In genomic region chr2:64283641-64284371, GRCh38 we compare ENCODE assay signal across 8 cellular contexts.
A peak's percentile ranks its signal among the peaks of the same experiment; 100 is the strongest.
DNase-seq lines count a peak whose midpoint lies in the region; ATAC-seq lines count a peak whose summit lies in the region.

No MANE protein-coding gene starts in this region.

- ATAC-seq in GM18502 (IDR thresholded peaks at IDR 0.05; ENCODE audit: poor library complexity, unreplicated experiment) (peak; percentile 98), GM21576 (IDR thresholded peaks at IDR 0.05; ENCODE audit: unreplicated experiment) (peak; percentile 74), right cardiac atrium (peak; percentile 28 to 48)

- H3K4me3 ChIP-seq in right cardiac atrium (ENCODE audit: low read length), result no peak overlapping the region

- 48% methylated on average over 16 of the region's 16 CpGs for WGBS in right cardiac atrium

- no peaks in the 10 kb centered on the region for H3K9me3 ChIP-seq in right cardiac atrium (ENCODE audit: control insufficient read depth, low read length)

- H3K27me3 ChIP-seq in right cardiac atrium (ENCODE audit: control insufficient read depth, insufficient read depth), result no peaks in the 10 kb centered on the region

- DNase-seq in NAMALWA (ENCODE audit: low spot score) (peak; percentile 38), right cardiac atrium (no peak), RKO (ENCODE audit: low spot score) (no peak), NCI-H1105 (lab: John Stamatoyannopoulos, UW) (no peak), NCI-H748 (lab: John Stamatoyannopoulos, UW; ENCODE audit: unreplicated experiment) (no peak), mesenteric fat pad (ENCODE audit: low spot score) (no peak)

- intact Hi-C loops in right cardiac atrium (cut with DNase I), result no loop called here

- no peak overlapping the region for H3K27ac ChIP-seq in right cardiac atrium (ENCODE audit: low read length)

- no peaks in the 10 kb centered on the region for H3K4me1 ChIP-seq in right cardiac atrium (ENCODE audit: control insufficient read depth, insufficient read depth, low read length)

Comparison
In these comparisons a context has a peak if more than half of its experiments do, and no peak if none do; other contexts are left out.
1. ATAC-seq: peak in every context shown above with its lines; median percentile 98 in GM18502; 74 in GM21576; 38 in right cardiac atrium.